ENCODE assay signal across 1 cellular context in the genomic region with DNA sequence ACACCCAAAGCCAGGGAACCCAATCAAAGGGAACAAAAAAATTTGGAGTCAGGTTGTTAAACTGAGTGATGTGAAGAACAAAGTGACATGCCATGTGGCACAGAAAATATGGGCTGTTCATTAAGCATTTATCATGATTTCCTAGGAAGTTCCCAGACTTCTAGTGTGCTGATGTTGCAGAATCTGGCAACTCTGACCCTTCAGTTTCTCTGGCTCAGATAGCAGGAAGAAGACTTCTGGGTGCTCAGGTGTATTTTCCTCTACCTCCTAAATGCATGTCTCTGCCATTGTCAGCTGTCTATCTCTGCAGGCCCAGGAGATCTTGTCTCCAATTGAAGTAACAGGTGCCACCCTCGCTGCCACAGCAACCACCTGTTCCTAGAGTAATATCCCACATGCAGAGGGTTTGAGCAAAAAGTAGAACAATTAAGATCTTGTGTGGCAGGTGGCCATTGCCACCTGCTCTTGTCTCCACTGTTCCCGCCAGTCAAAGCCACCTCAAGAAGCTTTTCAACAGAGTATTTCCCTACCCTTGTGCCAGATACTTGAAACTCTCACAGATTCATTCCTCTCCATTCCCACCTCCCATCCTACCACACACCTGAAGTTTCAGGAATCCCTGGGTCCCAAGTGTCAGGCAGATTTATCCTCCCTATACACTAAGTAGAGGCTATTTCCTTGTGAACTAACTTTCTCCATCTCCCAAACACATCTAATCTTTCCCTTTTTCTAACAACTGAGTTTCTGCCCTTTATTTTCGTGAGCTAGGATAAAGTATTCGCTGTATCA.
TF ChIP-seq lines count a peak whose summit lies in the region.

No MANE protein-coding gene starts in this region.

TF ChIP-seq in WTC11, 78 proteins besides CTCF, POLR2A, EP300 and RAD21 (continued from another document):
- TF ChIP-seq, protein P1, sequence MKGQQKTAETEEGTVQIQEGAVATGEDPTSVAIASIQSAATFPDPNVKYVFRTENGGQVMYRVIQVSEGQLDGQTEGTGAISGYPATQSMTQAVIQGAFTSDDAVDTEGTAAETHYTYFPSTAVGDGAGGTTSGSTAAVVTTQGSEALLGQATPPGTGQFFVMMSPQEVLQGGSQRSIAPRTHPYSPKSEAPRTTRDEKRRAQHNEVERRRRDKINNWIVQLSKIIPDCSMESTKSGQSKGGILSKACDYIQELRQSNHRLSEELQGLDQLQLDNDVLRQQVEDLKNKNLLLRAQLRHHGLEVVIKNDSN (CRISPR knock-in tag; IDR thresholded peaks at IDR 0.05), result no peak
- no peak for TF ChIP-seq ZNF121 (CRISPR knock-in tag; IDR thresholded peaks at IDR 0.05)
- TF ChIP-seq, protein P2, sequence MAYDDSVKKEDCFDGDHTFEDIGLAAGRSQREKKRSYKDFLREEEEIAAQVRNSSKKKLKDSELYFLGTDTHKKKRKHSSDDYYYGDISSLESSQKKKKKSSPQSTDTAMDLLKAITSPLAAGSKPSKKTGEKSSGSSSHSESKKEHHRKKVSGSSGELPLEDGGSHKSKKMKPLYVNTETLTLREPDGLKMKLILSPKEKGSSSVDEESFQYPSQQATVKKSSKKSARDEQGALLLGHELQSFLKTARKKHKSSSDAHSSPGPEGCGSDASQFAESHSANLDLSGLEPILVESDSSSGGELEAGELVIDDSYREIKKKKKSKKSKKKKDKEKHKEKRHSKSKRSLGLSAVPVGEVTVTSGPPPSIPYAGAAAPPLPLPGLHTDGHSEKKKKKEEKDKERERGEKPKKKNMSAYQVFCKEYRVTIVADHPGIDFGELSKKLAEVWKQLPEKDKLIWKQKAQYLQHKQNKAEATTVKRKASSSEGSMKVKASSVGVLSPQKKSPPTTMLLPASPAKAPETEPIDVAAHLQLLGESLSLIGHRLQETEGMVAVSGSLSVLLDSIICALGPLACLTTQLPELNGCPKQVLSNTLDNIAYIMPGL (CRISPR knock-in tag; IDR thresholded peaks at IDR 0.05), result no peak
- no peak for TF ChIP-seq EMX1 (CRISPR knock-in tag; IDR thresholded peaks at IDR 0.05)
